9 cellular contexts compared by ENCODE assay signal in the genomic region with DNA sequence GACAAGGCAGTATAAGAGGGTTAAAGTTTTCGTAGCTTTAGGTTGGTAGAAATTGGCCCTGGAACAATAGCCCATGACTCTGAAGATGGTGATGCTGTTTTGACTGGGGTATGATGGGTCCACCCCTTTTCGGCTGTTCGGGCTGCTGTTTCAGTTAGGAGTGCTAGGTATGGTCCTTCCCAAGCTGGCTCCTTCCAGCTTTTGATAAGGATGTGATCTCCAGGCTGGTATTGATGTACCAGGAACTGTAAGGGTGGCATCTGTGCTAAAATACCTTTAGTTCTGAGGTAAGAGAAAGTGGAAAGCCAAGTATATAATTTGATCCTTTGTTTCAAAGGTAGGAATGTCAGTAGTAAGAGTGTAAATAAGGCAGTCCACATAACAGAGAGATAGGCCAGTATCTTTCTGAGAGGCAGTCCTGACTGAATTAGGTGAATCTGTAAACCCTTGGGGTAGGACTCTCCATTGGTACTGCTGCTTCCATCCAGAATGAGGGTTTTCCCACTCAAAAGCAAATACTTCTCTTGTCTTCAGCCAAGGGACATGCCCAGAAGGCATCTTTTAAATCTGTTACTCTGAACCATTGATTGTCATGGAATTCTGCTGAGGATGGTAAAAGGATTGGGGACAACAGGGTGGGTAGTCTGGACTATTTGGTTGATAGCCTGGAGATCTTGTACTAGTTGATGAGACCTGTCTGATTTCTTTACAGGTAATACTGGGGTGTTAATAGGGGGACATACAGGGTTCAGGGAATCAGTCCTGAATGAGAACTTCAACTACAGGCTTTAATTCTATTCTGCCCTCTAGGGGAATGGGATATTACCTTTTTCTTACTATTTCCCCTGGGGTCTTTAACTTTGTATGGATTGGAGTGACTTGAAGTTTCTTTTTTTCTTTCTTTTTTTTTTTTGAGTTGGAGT. TPM values are rescaled to one million over a fixed set of nuclear protein-coding genes. Genes with fewer than 3 reads are reported as not detected.
A peak's percentile ranks its signal among the peaks of the same experiment; 100 is the strongest.
DNase-seq lines count a peak whose midpoint lies in the region; ATAC-seq and TF ChIP-seq lines count a peak whose summit lies in the region.
"Had no signal": no experiment of that assay in that cellular context is flagged by ENCODE, and none has a peak within 500 bp of the region (broad histone marks: within the 10 kb centered on the region; RNA-seq: fewer than 3 reads in every experiment).

No MANE protein-coding gene starts in this region.

- POLR2A ChIA-PET in WTC11 (lab: Charles Lee), result interaction anchor here (0.6 kb wide), 1 partner anchor 1666 kb away, joined by 5 read pairs; no protein-coding TSS in a partner anchor

- H3K4me2 ChIP-seq in GM23338 (peak overlapping the region; percentile 85), neuronal stem cell (ENCODE audit: insufficient read depth, low read length, poor library complexity, severe bottlenecking) (no peak overlapping the region)

- no peak overlapping the region for H2BK120ac ChIP-seq in neuronal stem cell (ENCODE audit: low read depth, low read length)

- no peak for TF ChIP-seq CTCF in BE2C (IDR thresholded peaks at IDR 0.05; ENCODE audit: low read depth, low read length)
- TF ChIP-seq CTCF in GM23338 (conservative IDR thresholded peaks at IDR 0.05; ENCODE audit: low read depth in 2 of 2), result no peak; a peak in 1 of 4 replicates
- TF ChIP-seq CTCF in WTC11 (IDR thresholded peaks at IDR 0.05), result no peak
- no peak for TF ChIP-seq CTCF in GM13977 (IDR thresholded peaks at IDR 0.05; ENCODE audit: extremely low read depth, insufficient read depth, missing control alignments)

- H3K79me1 ChIP-seq in neuronal stem cell (ENCODE audit: low read depth, low read length), result peaks cover 8% of the 10 kb centered on the region

- H3K4me1 Mint-ChIP-seq in GM23338, result peaks cover 72% of the 10 kb centered on the region
- peaks cover 89% of the 10 kb centered on the region for H3K4me1 Mint-ChIP-seq in WTC11

- peaks cover 100% of the 10 kb centered on the region for H3K36me3 Mint-ChIP-seq in GM23338 (ENCODE audit: low read depth)
- H3K36me3 Mint-ChIP-seq in WTC11, result peaks cover 100% of the 10 kb centered on the region

- peaks cover 100% of the 10 kb centered on the region for H3K36me3 ChIP-seq in BE2C
- peaks cover 99% of the 10 kb centered on the region for H3K36me3 ChIP-seq in GM23338 (ENCODE audit: insufficient read depth)
- peaks cover 83 to 100% of the 10 kb centered on the region in 2 donors for H3K36me3 ChIP-seq in neuronal stem cell (replicated peaks in 1 of 2; ENCODE audit: control insufficient read depth in 2 of 2, insufficient read depth in 2 of 2, low read length in 2 of 2)

- H3K4me1 ChIP-seq in BE2C (peaks cover 18% of the 10 kb centered on the region), GM23338 (ENCODE audit: insufficient read depth) (peaks cover 44% of the 10 kb centered on the region), neuronal stem cell (ENCODE audit: control insufficient read depth in 2 of 2, insufficient read depth in 1 of 2, low read depth in 1 of 2, low read length in 2 of 2) (peaks cover 0 to 7% of the 10 kb centered on the region in 2 donors)

- in situ Hi-C loops in GM13977 (cut with MboI; ENCODE audit: low pct_unique_long_range_greater_than_20kb, low sequenced_read_pairs, unreplicated experiment), result no loop called here

- no peak overlapping the region for H2BK5ac ChIP-seq in neuronal stem cell (ENCODE audit: low read length)

- H3K79me2 ChIP-seq in GM23338 (replicated peaks; ENCODE audit: insufficient read depth), result peaks cover 88% of the 10 kb centered on the region

- H3K27ac Mint-ChIP-seq in GM23338, result peak overlapping the region; percentile 99
- H3K27ac Mint-ChIP-seq in WTC11, result peak overlapping the region; percentile 95

- no peak overlapping the region for H2AK5ac ChIP-seq in neuronal stem cell (ENCODE audit: low read depth, low read length)

- ATAC-seq in GM23338 (no peak; the same call in 2 of the 3 replicates), WTC11 (peak; percentile 1)

- H2AFZ ChIP-seq in GM23338 (no peak overlapping the region), neuronal stem cell (ENCODE audit: low read length) (no peak overlapping the region)

- H4K20me1 ChIP-seq in GM23338 (replicated peaks; ENCODE audit: insufficient read depth), result peaks cover 85% of the 10 kb centered on the region

- peaks cover 98% of the 10 kb centered on the region for H3F3A ChIP-seq in GM23338 (replicated peaks; ENCODE audit: low read depth)

- peaks cover 80% of the 10 kb centered on the region for H3K27me3 Mint-ChIP-seq in GM23338 (ENCODE audit: insufficient read depth, low read depth, poor library complexity)
- H3K27me3 Mint-ChIP-seq in WTC11 (ENCODE audit: low read depth), result no peaks in the 10 kb centered on the region; the same call in 1 of the 2 replicates

- H3K9me3 ChIP-seq in BE2C, result no peaks in the 10 kb centered on the region
- peaks cover 5% of the 10 kb centered on the region for H3K9me3 ChIP-seq in iPS-18c (ENCODE audit: control insufficient read depth, insufficient read depth, low read length)
- peaks cover 66 to 95% of the 10 kb centered on the region in 2 donors for H3K9me3 ChIP-seq in neuronal stem cell (replicated peaks in 1 of 2; ENCODE audit: control insufficient read depth in 2 of 2, insufficient read depth in 1 of 2, low read depth in 1 of 2, low read length in 2 of 2)

- H3K4me3 Mint-ChIP-seq in GM23338 (peak overlapping the region; percentile 100), WTC11 (peak overlapping the region; percentile 100)

- H3K4me3 ChIP-seq in BE2C (ENCODE audit: low read depth, low read length) (peak overlapping the region; percentile 97), GM23338 (peak overlapping the region; percentile 100), iPS-18c (ENCODE audit: insufficient read depth, low read depth, low read length) (peak overlapping the region; percentile 97), neuronal stem cell (ENCODE audit: low read length in 2 of 2) (no peak overlapping the region)

- no peak overlapping the region for H3K23ac ChIP-seq in neuronal stem cell (ENCODE audit: low read depth, low read length, poor library complexity)

- no peak overlapping the region for H3K18ac ChIP-seq in neuronal stem cell (ENCODE audit: low read length)

- no peaks in the 10 kb centered on the region for H3K9me2 ChIP-seq in GM23338 (ENCODE audit: insufficient read depth)

- CTCF ChIA-PET in WTC11 (lab: Charles Lee), result interaction anchor here (0.7 to 3.7 kb wide), 3 partner anchors 36 to 151 kb away, joined by 3 to 15 read pairs (median 3); no protein-coding TSS in a partner anchor

- H2BK15ac ChIP-seq in neuronal stem cell (ENCODE audit: low read length), result no peak overlapping the region

- H3K14ac ChIP-seq in neuronal stem cell (ENCODE audit: low read length), result no peak overlapping the region

- H4K91ac ChIP-seq in neuronal stem cell (ENCODE audit: low read depth, low read length, poor library complexity), result no peak overlapping the region

- H4K8ac ChIP-seq in neuronal stem cell (ENCODE audit: low read depth, low read length), result no peak overlapping the region

- H3K27me3 ChIP-seq in BE2C (no peaks in the 10 kb centered on the region), GM23338 (ENCODE audit: insufficient read depth) (no peaks in the 10 kb centered on the region), neuronal stem cell (ENCODE audit: control insufficient read depth in 3 of 3, insufficient read depth in 3 of 3, low read depth in 1 of 3, low read length in 3 of 3) (no peaks in the 10 kb centered on the region)

- no peak overlapping the region for H2BK12ac ChIP-seq in neuronal stem cell (ENCODE audit: low read length)

- no CpG with 5 or more reads among the region's 3 CpGs for WGBS in neuronal stem cell (ENCODE audit: extremely low coverage in 2 of 2, insufficient read length in 2 of 2, insufficient replicate concordance in 1 of 2), 2 donors

- peaks cover 69% of the 10 kb centered on the region for H3K9me3 Mint-ChIP-seq in GM23338
- peaks cover 3% of the 10 kb centered on the region; the same call in 1 of the 2 replicates for H3K9me3 Mint-ChIP-seq in WTC11

- H3K4ac ChIP-seq in neuronal stem cell (ENCODE audit: low read length), result no peak overlapping the region

- no peak overlapping the region for H3K9ac ChIP-seq in neuronal stem cell (ENCODE audit: low read depth, low read length, poor library complexity)

- H3K27ac ChIP-seq in GM23338 (ENCODE audit: low read depth) (peak overlapping the region; percentile 93), neuronal stem cell (replicated peaks; ENCODE audit: low read length) (no peak overlapping the region)

- DNase-seq in BE2C (no peak), GM23338 (ENCODE audit: low spot score) (no peak), WTC11 (ENCODE audit: low spot score) (no peak), NCI-H69 (lab: John Stamatoyannopoulos, UW) (no peak), GM13977 (ENCODE audit: low spot score) (no peak), neuronal stem cell (ENCODE audit: low spot score) (no peak), NCI-H1092 (lab: John Stamatoyannopoulos, UW) (no peak)
- DNase-seq: NCI-H1417 treated with DMSO at 0.1 percent for 48 hours had no signal

TF ChIP-seq in GM23338, 12 proteins besides CTCF, POLR2A, EP300 and RAD21:
- no peak for TF ChIP-seq EZH2phosphoT487 (IDR thresholded peaks at IDR 0.05; ENCODE audit: unreplicated experiment)
- TF ChIP-seq POLR2AphosphoS5 (IDR thresholded peaks at IDR 0.05; ENCODE audit: low read depth), result peak; percentile 17

TF ChIP-seq in WTC11, 78 proteins besides CTCF, POLR2A, EP300 and RAD21 (continues in another document):
- no peak for TF ChIP-seq JAZF1 (CRISPR knock-in tag; IDR thresholded peaks at IDR 0.05)
- TF ChIP-seq ESRRA (CRISPR knock-in tag; IDR thresholded peaks at IDR 0.05; ENCODE audit: borderline replicate concordance), result no peak
- TF ChIP-seq, protein P1, sequence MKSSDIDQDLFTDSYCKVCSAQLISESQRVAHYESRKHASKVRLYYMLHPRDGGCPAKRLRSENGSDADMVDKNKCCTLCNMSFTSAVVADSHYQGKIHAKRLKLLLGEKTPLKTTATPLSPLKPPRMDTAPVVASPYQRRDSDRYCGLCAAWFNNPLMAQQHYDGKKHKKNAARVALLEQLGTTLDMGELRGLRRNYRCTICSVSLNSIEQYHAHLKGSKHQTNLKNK (CRISPR knock-in tag; IDR thresholded peaks at IDR 0.05), result peak; percentile 7; the same call in 1 of the 2 replicates
- no peak for TF ChIP-seq NR1H2 (CRISPR knock-in tag; IDR thresholded peaks at IDR 0.05)
- no peak for TF ChIP-seq GRHL2 (CRISPR knock-in tag; IDR thresholded peaks at IDR 0.05; ENCODE audit: insufficient replicate concordance, severe bottlenecking)
- TF ChIP-seq RELA (CRISPR knock-in tag; IDR thresholded peaks at IDR 0.05; ENCODE audit: borderline replicate concordance), result no peak
- no peak for TF ChIP-seq MXD4 (CRISPR knock-in tag; IDR thresholded peaks at IDR 0.05; ENCODE audit: borderline replicate concordance)
- TF ChIP-seq, protein P2, sequence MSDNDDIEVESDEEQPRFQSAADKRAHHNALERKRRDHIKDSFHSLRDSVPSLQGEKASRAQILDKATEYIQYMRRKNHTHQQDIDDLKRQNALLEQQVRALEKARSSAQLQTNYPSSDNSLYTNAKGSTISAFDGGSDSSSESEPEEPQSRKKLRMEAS (CRISPR knock-in tag; IDR thresholded peaks at IDR 0.05), result no peak

RNA-seq across cellular contexts. Expression of a gene that starts 6.1 kb away (rescaled TPM):
- polyA plus RNA-seq in BE2C (2012; ENCODE audit: insufficient read depth, insufficient read length, low read depth), result 9.0 TPM
- 11.1 and 12.1 TPM in 2 replicates for total RNA-seq in GM23338 (2014; rRNA removed; shearing (Covaris generic))
- polyA plus RNA-seq in GM23338 (2016; fragmentation: Nextera tagmentation; extraction: Ambion mirVana), result 6.1 and 6.2 TPM in 2 replicates
- 8.0 to 11.0 TPM (median 9.1 TPM) in 3 replicates for total RNA-seq in WTC11 (2021)
- 2.4 TPM for polyA plus RNA-seq in neuronal stem cell (2013, experiment 1 of 2)
- 2.2 TPM for polyA plus RNA-seq in neuronal stem cell (2013, experiment 2 of 2)

Comparison
In these comparisons a context has a peak if more than half of its experiments do, and no peak if none do; other contexts are left out.
1. H3K4me3 ChIP-seq: peak in BE2C (single experiment), GM23338 (single experiment) and iPS-18c (single experiment); none in neuronal stem cell (0 of 2).